In genomic region chr13:33610471-33611015, GRCh38 we compare ENCODE assay signal across 8 cellular contexts.
DNase-seq lines count a peak whose midpoint lies in the region; ATAC-seq and TF ChIP-seq lines count a peak whose summit lies in the region.

No MANE protein-coding gene starts in this region.

- DNase-seq in H9 (peak; percentile 84), chondrocyte (ENCODE audit: low spot score) (no peak), mesendoderm (peak; percentile 83), AG08395 (ENCODE audit: low spot score) (no peak), foreskin keratinocyte (no peak), epidermal melanocyte (ENCODE audit: insufficient read length, low spot score) (no peak)
- DNase-seq in activated CD4-positive, CD25-positive, alpha-beta regulatory T cell treated with anti-CD3 and anti-CD28 coated beads, Interleukin-2, amount 50 U/mL, for 16 hours (ENCODE audit: low read depth, low spot score), result peak; percentile 22
- peak; percentile 4 to 5 for DNase-seq in stimulated activated CD8-positive, alpha-beta memory T cell treated with anti-CD3 and anti-CD28 coated beads, Interleukin-7, amount 100 ng/mL, for 4 hours (ENCODE audit: low read depth in 2 of 2)

- H2BK120ac ChIP-seq in H9 (ENCODE audit: low read depth, low read length, poor library complexity, severe bottlenecking) (no peak overlapping the region), mesendoderm (ENCODE audit: low read depth, low read length) (no peak overlapping the region)

- H3K18ac ChIP-seq in H9 (ENCODE audit: insufficient read length, low read depth, low read length) (no peak overlapping the region), mesendoderm (ENCODE audit: low read length) (no peak overlapping the region)

- H3K27me3 ChIP-seq in H9 (ENCODE audit: insufficient read depth, low read length), result no peaks in the 10 kb centered on the region
- no peaks in the 10 kb centered on the region for H3K27me3 ChIP-seq in mesendoderm (ENCODE audit: insufficient read depth, low read length, poor library complexity)
- no peaks in the 10 kb centered on the region for H3K27me3 ChIP-seq in foreskin keratinocyte

- H3K4ac ChIP-seq in H9 (ENCODE audit: low read depth, low read length), result no peak overlapping the region
- no peak overlapping the region for H3K4ac ChIP-seq in mesendoderm (ENCODE audit: low read depth, low read length)

- H3K9me3 Mint-ChIP-seq in H9 (no peaks in the 10 kb centered on the region; a peak in 2 of 5 replicates), chondrocyte (ENCODE audit: low read depth) (no peaks in the 10 kb centered on the region)

- H3K27ac Mint-ChIP-seq in H9 (peak overlapping the region in 2 of 3 experiments; percentile 30 to 33; a peak in 2 of 7 replicates), chondrocyte (ENCODE audit: unreplicated experiment) (peak overlapping the region; percentile 96)

- no peak overlapping the region for H4K8ac ChIP-seq in H9 (replicated peaks; ENCODE audit: insufficient read length, low read depth, low read length)
- H4K8ac ChIP-seq in mesendoderm (ENCODE audit: low read depth, low read length), result no peak overlapping the region

- no peak overlapping the region for H3K14ac ChIP-seq in H9 (ENCODE audit: insufficient read depth, low read length)

- no peaks in the 10 kb centered on the region for H4K20me1 ChIP-seq in H9 (ENCODE audit: control insufficient read depth, insufficient read depth, insufficient read length)

- H3K4me3 ChIP-seq in mesendoderm (ENCODE audit: low read length), result no peak overlapping the region

- H3T11ph ChIP-seq in H9 (ENCODE audit: low read length), result no peak overlapping the region

- H3K79me1 ChIP-seq in H9 (ENCODE audit: insufficient read depth, low read depth, low read length, poor library complexity, severe bottlenecking) (no peaks in the 10 kb centered on the region), mesendoderm (ENCODE audit: low read length) (no peaks in the 10 kb centered on the region)

- H4K5ac ChIP-seq in H9 (ENCODE audit: insufficient read length, low read depth, low read length) (no peak overlapping the region), mesendoderm (ENCODE audit: low read length) (no peak overlapping the region)

- no peaks in the 10 kb centered on the region for H3K23me2 ChIP-seq in H9 (ENCODE audit: insufficient read length, low read depth, low read length, poor library complexity, severe bottlenecking)

- H3K9ac ChIP-seq in H9 (ENCODE audit: extremely low read depth, insufficient read length, low read length) (no peak overlapping the region), mesendoderm (ENCODE audit: low read length) (no peak overlapping the region)

- H3K79me2 ChIP-seq in H9 (ENCODE audit: insufficient read depth, low read length), result no peaks in the 10 kb centered on the region
- no peaks in the 10 kb centered on the region for H3K79me2 ChIP-seq in mesendoderm (ENCODE audit: control insufficient read depth, insufficient read depth, low read length)

- H3K23ac ChIP-seq in H9 (ENCODE audit: insufficient read length, low read depth, low read length) (no peak overlapping the region), mesendoderm (ENCODE audit: low read length) (no peak overlapping the region)

- H2BK12ac ChIP-seq in H9 (ENCODE audit: insufficient read length, low read depth, low read length), result no peak overlapping the region

- no CpG with 5 or more reads among the region's 22 CpGs for WGBS in H9 (ENCODE audit: extremely low coverage, insufficient read length, low lambda C conversion rate)
- no CpG with 5 or more reads among the region's 22 CpGs for WGBS in mesendoderm (ENCODE audit: extremely low coverage, insufficient coverage, low lambda C conversion rate)

- H3K4me2 ChIP-seq in H9 (ENCODE audit: insufficient read depth, insufficient read length, low read length), result no peak overlapping the region
- H3K4me2 ChIP-seq in mesendoderm (ENCODE audit: low read length), result no peak overlapping the region

- no peaks in the 10 kb centered on the region for H3K36me3 ChIP-seq in mesendoderm (ENCODE audit: control insufficient read depth, insufficient read depth, low read length)

- H2BK5ac ChIP-seq in H9 (ENCODE audit: insufficient read length, low read length) (no peak overlapping the region), mesendoderm (ENCODE audit: low read length) (no peak overlapping the region)

- H3K27ac ChIP-seq in H9 (ENCODE audit: insufficient read length, low read depth, low read length), result no peak overlapping the region
- H3K27ac ChIP-seq in mesendoderm (ENCODE audit: low read depth, low read length), result no peak overlapping the region
- no peak overlapping the region for H3K27ac ChIP-seq in foreskin keratinocyte

- H3K4me1 Mint-ChIP-seq in H9, result peaks cover 34 to 39% of the 10 kb centered on the region in 2 experiments
- H3K4me1 Mint-ChIP-seq in chondrocyte (ENCODE audit: low read depth), result peaks cover 15% of the 10 kb centered on the region

- H2BK20ac ChIP-seq in H9 (ENCODE audit: low read depth, low read length, poor library complexity, severe bottlenecking), result no peak overlapping the region

- no peak overlapping the region for H4K91ac ChIP-seq in H9 (ENCODE audit: insufficient read length, low read depth, low read length)

- no peak overlapping the region for H2AFZ ChIP-seq in H9 (ENCODE audit: low read length)

- TF ChIP-seq CTCF in H9 (conservative IDR thresholded peaks at IDR 0.05) (0 out of 3 replicates have a peak, but pooled peaks have one; percentile 21), chondrocyte (IDR thresholded peaks at IDR 0.05) (no peak), foreskin keratinocyte (conservative IDR thresholded peaks at IDR 0.05) (no peak)

- no peak for ATAC-seq in foreskin keratinocyte

- H3K4me1 ChIP-seq in H9 (ENCODE audit: insufficient read depth, low read length) (no peaks in the 10 kb centered on the region; the same call in 1 of the 2 replicates), mesendoderm (ENCODE audit: control insufficient read depth, low read depth, low read length) (peaks cover 4% of the 10 kb centered on the region), foreskin keratinocyte (no peaks in the 10 kb centered on the region)

- H3K27me3 Mint-ChIP-seq in H9 (ENCODE audit: low read depth) (no peaks in the 10 kb centered on the region), chondrocyte (ENCODE audit: low read depth) (no peaks in the 10 kb centered on the region)

- H3K9me3 ChIP-seq in H9 (ENCODE audit: control insufficient read depth, low read depth, low read length), result no peaks in the 10 kb centered on the region

- no peak overlapping the region for H2BK15ac ChIP-seq in H9 (ENCODE audit: low read depth, low read length)
- H2BK15ac ChIP-seq in mesendoderm (replicated peaks; ENCODE audit: low read depth), result no peak overlapping the region

- H2AK5ac ChIP-seq in H9 (ENCODE audit: insufficient read length, low read length), result no peak overlapping the region
- H2AK5ac ChIP-seq in mesendoderm (ENCODE audit: low read length), result no peak overlapping the region

- H3K56ac ChIP-seq in H9 (ENCODE audit: insufficient read length, low read depth, low read length), result no peak overlapping the region
- H3K56ac ChIP-seq in mesendoderm (ENCODE audit: low read length), result peak overlapping the region; percentile 50

- no peak overlapping the region for H3K4me3 Mint-ChIP-seq in H9
- H3K4me3 Mint-ChIP-seq in chondrocyte (ENCODE audit: unreplicated experiment), result peak overlapping the region; percentile 63

- H3K36me3 Mint-ChIP-seq in H9 (ENCODE audit: insufficient read depth in 1 of 3, low read depth in 3 of 3), result no peaks in the 10 kb centered on the region; a peak in 1 of 7 replicates
- peaks cover 2% of the 10 kb centered on the region for H3K36me3 Mint-ChIP-seq in chondrocyte (ENCODE audit: low read depth)

Comparison
In these comparisons a context has a peak if more than half of its experiments do, and no peak if none do; other contexts are left out.
1. DNase-seq: peak in H9 (single experiment), activated CD4-positive, CD25-positive, alpha-beta regulatory T cell treated with anti-CD3 and anti-CD28 coated beads, Interleukin-2, amount 50 U/mL, for 16 hours (single experiment), mesendoderm (single experiment) and stimulated activated CD8-positive, alpha-beta memory T cell treated with anti-CD3 and anti-CD28 coated beads, Interleukin-7, amount 100 ng/mL, for 4 hours (2 of 2); none in chondrocyte (single experiment), AG08395 (single experiment), foreskin keratinocyte (0 of 2) and epidermal melanocyte (single experiment).